ENCODE assay signal across 9 cellular contexts in the genomic region with DNA sequence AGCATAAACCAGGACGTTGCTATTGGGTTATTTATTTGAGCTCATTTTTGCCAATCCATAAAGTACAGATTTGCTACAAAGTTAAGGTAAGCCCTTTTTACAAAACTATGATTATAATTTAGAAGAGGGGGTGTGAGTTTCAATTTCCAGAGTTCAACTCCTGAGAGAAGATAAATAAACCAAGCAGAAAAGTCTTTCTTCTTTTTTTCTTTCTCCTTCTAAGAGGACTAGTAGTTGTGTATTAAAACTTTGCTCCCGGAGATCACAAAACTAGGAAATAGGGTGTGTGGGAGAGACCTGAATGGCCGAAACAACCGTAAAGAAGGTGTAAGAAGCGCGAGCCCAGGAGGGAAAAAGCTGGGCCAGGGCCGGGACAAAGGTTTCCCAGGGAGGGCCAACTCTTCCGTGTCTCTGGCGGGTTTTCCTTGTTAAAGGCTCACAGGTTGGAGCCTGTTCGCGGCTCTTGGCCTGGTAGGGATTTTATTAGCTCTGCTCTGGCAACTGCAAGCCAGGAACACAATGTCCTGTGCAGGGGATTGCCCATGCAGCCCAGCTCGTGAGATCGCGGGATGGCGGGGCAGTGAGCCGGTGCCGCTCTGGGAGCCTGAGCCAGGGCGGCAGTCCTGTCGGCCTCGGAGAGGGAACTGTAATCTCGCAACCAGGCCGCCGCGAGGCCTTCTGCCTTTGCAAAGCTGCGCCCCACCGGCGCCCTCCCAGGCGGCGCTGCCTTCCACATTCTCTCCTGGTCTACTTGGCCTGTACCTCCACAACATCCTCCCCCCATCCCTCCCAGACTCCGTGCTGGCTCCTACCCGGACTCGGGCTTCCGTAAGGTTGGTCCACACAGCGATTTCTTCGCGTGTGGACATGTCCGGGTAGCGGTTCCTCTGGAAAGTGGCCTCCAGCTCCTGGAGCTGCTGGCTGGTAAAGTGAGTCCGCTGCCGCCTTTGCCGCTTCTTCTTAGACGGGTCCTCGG. TPM values are rescaled to one million over a fixed set of nuclear protein-coding genes. Genes with fewer than 3 reads are reported as not detected.
A peak's percentile ranks its signal among the peaks of the same experiment; 100 is the strongest.
DNase-seq lines count a peak whose midpoint lies in the region; ATAC-seq and TF ChIP-seq lines count a peak whose summit lies in the region.
"Had no signal": no experiment of that assay in that cellular context is flagged by ENCODE, and none has a peak within 500 bp of the region (broad histone marks: within the 10 kb centered on the region; RNA-seq: fewer than 3 reads in every experiment).

No MANE protein-coding gene starts in this region.

- H3K36me3 ChIP-seq in BLaER1 = no peaks in the 10 kb centered on the region

- H3K27ac ChIP-seq in BLaER1 = no peak overlapping the region

- peaks cover 95% of the 10 kb centered on the region for H3K27me3 Mint-ChIP-seq in chondrocyte (ENCODE audit: low read depth)

- H4K20me1 ChIP-seq in BLaER1 = 0 out of 2 replicates have a peak, but pooled peaks cover 4% of the 10 kb centered on the region

- H3K27me3 ChIP-seq in BLaER1 = peaks cover 98% of the 10 kb centered on the region

- H3K4me1 Mint-ChIP-seq in chondrocyte (ENCODE audit: low read depth) = peaks cover 43% of the 10 kb centered on the region

- 0 out of 2 replicates have a peak overlapping the region, but pooled peaks have one; percentile 7 for H3K4me3 ChIP-seq in BLaER1

- H3K36me3 Mint-ChIP-seq in chondrocyte (ENCODE audit: low read depth) = peaks cover 11% of the 10 kb centered on the region

- H3K4me3 Mint-ChIP-seq in chondrocyte (ENCODE audit: unreplicated experiment) = peak overlapping the region; percentile 66

- no peak overlapping the region for H3K4me2 ChIP-seq in BLaER1

- H3K9ac ChIP-seq in BLaER1 = no peak overlapping the region

- TF ChIP-seq CTCF in chondrocyte (IDR thresholded peaks at IDR 0.05) = peak; percentile 46

- no peaks in the 10 kb centered on the region for H3K9me3 Mint-ChIP-seq in chondrocyte (ENCODE audit: low read depth)

- H3K9me3 ChIP-seq in BLaER1 = peaks cover 60% of the 10 kb centered on the region

- peak; percentile 22 for ATAC-seq in HG02885 (IDR thresholded peaks at IDR 0.05; ENCODE audit: poor library complexity, unreplicated experiment)
- ATAC-seq in GM21786 (IDR thresholded peaks at IDR 0.05; ENCODE audit: unreplicated experiment) = no peak
- ATAC-seq: Panc1 had no signal

- H3K4me1 ChIP-seq in BLaER1 = no peaks in the 10 kb centered on the region

- peak overlapping the region; percentile 81 for H3K27ac Mint-ChIP-seq in chondrocyte (ENCODE audit: unreplicated experiment)

- no peak for DNase-seq in chondrocyte (ENCODE audit: low spot score)
- peak; percentile 89 for DNase-seq in mesenteric fat pad (ENCODE audit: low spot score)
- no peak for DNase-seq in NCI-H146 treated with DMSO at 0.1 percent for 48 hours (lab: John Stamatoyannopoulos, UW; ENCODE audit: unreplicated experiment)
- no peak for DNase-seq in RPMI8226
- DNase-seq in OCI-M1 (lab: John Stamatoyannopoulos, UW) = no peak

RNA-seq across cellular contexts. Expression of gene PITX2, which starts 2.2 kb away (rescaled TPM):
- total RNA-seq in chondrocyte (0.64 to 1.0 TPM in 2 of 3 replicates, not detected in the other), mesenteric fat pad (not detected)
